In the genomic region with DNA sequence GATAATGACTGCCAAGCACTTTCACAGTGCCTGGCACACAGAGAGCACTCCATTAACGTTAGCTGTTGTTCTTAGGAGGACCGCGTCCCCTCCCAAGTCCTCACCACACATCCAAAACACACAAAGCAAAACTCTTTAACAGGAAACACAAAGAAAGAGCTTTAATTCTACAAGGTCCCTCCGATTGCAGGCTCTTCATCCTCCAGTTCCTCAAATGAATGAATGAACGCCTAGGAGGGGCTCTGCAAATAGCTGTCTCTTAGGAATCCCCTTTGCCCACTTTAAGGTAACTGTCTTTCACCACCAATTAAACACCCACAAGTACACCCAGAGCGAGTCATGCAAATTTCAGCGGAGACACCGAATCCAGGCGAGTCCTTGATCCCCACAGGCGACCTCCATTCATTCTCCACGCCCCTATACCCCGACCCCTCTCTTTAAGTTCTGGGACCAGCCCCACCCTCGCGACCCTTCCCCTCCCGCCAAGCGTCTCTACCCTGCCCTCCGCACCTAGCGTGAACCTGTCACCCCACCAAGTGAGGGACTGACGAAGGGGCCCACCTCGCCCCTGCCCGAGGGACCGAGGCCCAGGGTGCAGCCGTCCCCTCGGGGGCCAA, we compare ENCODE assay signal across 8 cellular contexts. TPM values are rescaled to one million over a fixed set of nuclear protein-coding genes. Genes with fewer than 3 reads are reported as not detected.
DNase-seq lines count a peak whose midpoint lies in the region; ATAC-seq and TF ChIP-seq lines count a peak whose summit lies in the region.

No MANE protein-coding gene starts in this region.

- ATAC-seq in HG03025 (IDR thresholded peaks at IDR 0.05; ENCODE audit: low FRiP score, unreplicated experiment) (peak; percentile 19), T-helper 17 cell (no peak)

- H3K9me3 ChIP-seq in T-helper 17 cell (ENCODE audit: control insufficient read depth, low read length, poor library complexity, severe bottlenecking) (no peaks in the 10 kb centered on the region), prostate gland (no peaks in the 10 kb centered on the region)

- peak overlapping the region; percentile 98 for H3K4me3 Mint-ChIP-seq in T-helper 17 cell

- H3K27me3 Mint-ChIP-seq in T-helper 17 cell, result no peaks in the 10 kb centered on the region

- 2% methylated on average over 23 of the region's 24 CpGs for WGBS in prostate gland

- TF ChIP-seq CTCF in fibroblast of pulmonary artery (IDR thresholded peaks at IDR 0.05; ENCODE audit: low read length, missing control alignments) (no peak), prostate gland (IDR thresholded peaks at IDR 0.05) (no peak)

- DNase-seq in NCI-H345 (lab: John Stamatoyannopoulos, UW), result peak; percentile 14
- DNase-seq in NCI-H345 treated with DMSO at 0.1 percent for 48 hours (lab: John Stamatoyannopoulos, UW; ENCODE audit: unreplicated experiment), result no peak
- DNase-seq in T-helper 17 cell, result no peak
- DNase-seq in fibroblast of pulmonary artery (ENCODE audit: low read depth), result no peak
- no peak for DNase-seq in prostate gland (ENCODE audit: low spot score)
- DNase-seq in NCI-H1105 treated with DMSO at 0.1 percent for 48 hours (lab: John Stamatoyannopoulos, UW), result no peak
- DNase-seq in stimulated activated CD4-positive, alpha-beta T cell treated with anti-CD3 and anti-CD28 coated beads, Interleukin-4, amount 100 ng/mL, for 24 hours, result no peak

- peaks cover 14% of the 10 kb centered on the region for H3K4me1 Mint-ChIP-seq in T-helper 17 cell

- H3K27me3 ChIP-seq in prostate gland (replicated peaks; ENCODE audit: insufficient read depth), result no peaks in the 10 kb centered on the region

- TF ChIP-seq POLR2A in prostate gland (IDR thresholded peaks at IDR 0.05), result no peak

- intact Hi-C loops in prostate gland (cut with DNase I), result loop anchor here (10.0 kb wide), 2 partner anchors 69 to 431 kb away; a partner anchor contains a TSS

- H3K36me3 ChIP-seq in prostate gland, result no peaks in the 10 kb centered on the region

- peak overlapping the region; percentile 100 for H3K27ac Mint-ChIP-seq in T-helper 17 cell

- H3K4me3 ChIP-seq in fibroblast of pulmonary artery (replicated peaks; ENCODE audit: low read depth, low read length) (peak overlapping the region; percentile 97), prostate gland (peak overlapping the region; percentile 85 to 100)

- H3K36me3 Mint-ChIP-seq in T-helper 17 cell (ENCODE audit: low read depth), result peaks cover 3% of the 10 kb centered on the region

- peak overlapping the region; percentile 92 to 96 for H3K27ac ChIP-seq in prostate gland

- H3K4me1 ChIP-seq in prostate gland (replicated peaks), result peaks cover 6% of the 10 kb centered on the region

RNA-seq across cellular contexts. Expression of a gene that starts 0.6 kb away (rescaled TPM):
- total RNA-seq in T-helper 17 cell (10 to 100 TPM; 51.2 to 58.3 TPM), prostate gland (10 to 100 TPM; 27.7 to 82.2 TPM)

RNA-seq across cellular contexts. Expression of a gene that starts 34.7 kb away (rescaled TPM):
- total RNA-seq in T-helper 17 cell, result 10 to 100 TPM in 1 of 2 donors, 1 to 10 TPM in 1; 1.1 to 29.3 TPM
- under 1 TPM in 1 of 2 donors, not detected in 1; 0.85 TPM for total RNA-seq in prostate gland
